ENCODE assay signal across 19 cellular contexts in genomic region chr3:97932387-97932801, GRCh38. TPM values are rescaled to one million over a fixed set of nuclear protein-coding genes. Genes with fewer than 3 reads are reported as not detected.
A peak's percentile ranks its signal among the peaks of the same experiment; 100 is the strongest.
DNase-seq lines count a peak whose midpoint lies in the region; ATAC-seq and TF ChIP-seq lines count a peak whose summit lies in the region.
"Had no signal": no experiment of that assay in that cellular context is flagged by ENCODE, and none has a peak within 500 bp of the region (broad histone marks: within the 10 kb centered on the region; RNA-seq: fewer than 3 reads in every experiment).

No MANE protein-coding gene starts in this region.

- no peak for TF ChIP-seq POLR2A in body of pancreas (IDR thresholded peaks at IDR 0.05)

- no peak for TF ChIP-seq CTCF in body of pancreas (IDR thresholded peaks at IDR 0.05)
- TF ChIP-seq CTCF in cardiac muscle cell (IDR thresholded peaks at IDR 0.05; ENCODE audit: low read depth, low read length), result no peak
- no peak for TF ChIP-seq CTCF in psoas muscle (IDR thresholded peaks at IDR 0.05)

- H3K36me3 ChIP-seq in body of pancreas (replicated peaks in 1 of 2; ENCODE audit: insufficient read depth in 1 of 2, low read depth in 2 of 2), result peaks cover 0 to 11% of the 10 kb centered on the region in 2 donors
- H3K36me3 ChIP-seq in cardiac muscle cell, result peaks cover 20% of the 10 kb centered on the region
- H3K36me3 ChIP-seq in psoas muscle (ENCODE audit: insufficient read depth in 1 of 2, low read depth in 1 of 2), result peaks cover 3 to 73% of the 10 kb centered on the region in 2 donors

- 77 to 84% methylated on average over 4 of the region's 4 CpGs for WGBS in body of pancreas, 2 donors
- 57 to 74% (median 67%) methylated on average over 4 of the region's 4 CpGs for WGBS in psoas muscle, 3 donors

- ATAC-seq in body of pancreas (peak; percentile 33), psoas muscle (peak in 3 of 4 donors; percentile 15 to 30 (median 27)), HG02970 (IDR thresholded peaks at IDR 0.05; ENCODE audit: low FRiP score, unreplicated experiment) (no peak)
- ATAC-seq: naive thymus-derived CD4-positive, alpha-beta T cell; stimulated activated memory B cell treated with anti-CD40 and anti-IgM and Interleukin-4, amounts not matched to agents 10 μg/mL and 1 μg/mL and 100 μg/mL, for 72 hours had no signal

- H3K4me3 ChIP-seq in body of pancreas (no peak overlapping the region), cardiac muscle cell (no peak overlapping the region), psoas muscle (no peak overlapping the region)
- H3K4me3 ChIP-seq: vagina had no signal

- H3K27ac ChIP-seq in body of pancreas (no peak overlapping the region), cardiac muscle cell (peak overlapping the region; percentile 9), psoas muscle (no peak overlapping the region)
- H3K27ac ChIP-seq: parathyroid adenoma, RWPE1, vagina had no signal

- DNase-seq in OCI-M1 (lab: John Stamatoyannopoulos, UW), result peak; percentile 54
- DNase-seq in body of pancreas, result no peak
- peak; percentile 24 to 70 for DNase-seq in cardiac muscle cell (ENCODE audit: low read depth in 1 of 2, low spot score in 1 of 2)
- no peak for DNase-seq in psoas muscle
- no peak for DNase-seq in activated gamma-delta T cell treated with Interleukin-2 at 50 U/mL for 16 hours
- DNase-seq in C1 segment of cervical spinal cord (lab: John Stamatoyannopoulos, UW), result no peak
- DNase-seq: activated CD4-positive, alpha-beta memory T cell treated with anti-CD3 and anti-CD28 coated beads, Interleukin-2, amount 10 ng/mL, durations not matched to agents 7 days and 5 days; activated T-cell treated with anti-CD3 and anti-CD28 coated beads for 4 hours; DMS 273 treated with DMSO at 0.1 percent for 48 hours; erythroblast; naive thymus-derived CD4-positive, alpha-beta T cell; NCI-H187 treated with DMSO at 0.1 percent for 48 hours; NCI-H2227 treated with DMSO at 0.1 percent for 48 hours; stimulated activated CD4-positive, alpha-beta T cell treated with anti-CD3 and anti-CD28 coated beads, Interleukin-2, amount 100 ng/mL, for 24 hours had no signal

- intact Hi-C loops in body of pancreas (cut with DNase I), result no loop called here
- intact Hi-C loops in psoas muscle (cut with DNase I), result loop anchor here in 1 of 2 donors (10.0 kb wide), 1 partner anchor 138 kb away; no protein-coding TSS in a partner anchor

- H3K27me3 ChIP-seq in body of pancreas (no peaks in the 10 kb centered on the region), cardiac muscle cell (no peaks in the 10 kb centered on the region), psoas muscle (ENCODE audit: insufficient read depth in 3 of 3, low read length in 2 of 3) (no peaks in the 10 kb centered on the region)
- H3K27me3 ChIP-seq: vagina had no signal

- H3K9me3 ChIP-seq in body of pancreas (no peaks in the 10 kb centered on the region), cardiac muscle cell (ENCODE audit: low read depth) (no peaks in the 10 kb centered on the region), psoas muscle (no peaks in the 10 kb centered on the region)
- H3K9me3 ChIP-seq: vagina had no signal

- no peaks in the 10 kb centered on the region for H3K4me1 ChIP-seq in body of pancreas
- H3K4me1 ChIP-seq in cardiac muscle cell (ENCODE audit: low read depth), result no peaks in the 10 kb centered on the region
- H3K4me1 ChIP-seq in psoas muscle, result peaks cover 19% of the 10 kb centered on the region
- H3K4me1 ChIP-seq: parathyroid adenoma, vagina had no signal

RNA-seq across cellular contexts. Expression of gene RIOX2, which starts 39.8 kb away (rescaled TPM):
- total RNA-seq in body of pancreas, result 10 to 100 TPM; 22.1 to 32.3 TPM
- 6.9 and 8.6 TPM in 2 replicates for total RNA-seq in cardiac muscle cell
- 11.2 and 21.0 TPM in 2 replicates for polyA plus RNA-seq in cardiac muscle cell
- total RNA-seq in psoas muscle, result 10 to 100 TPM; 23.0 to 66.2 (median 34.8) TPM
- polyA plus RNA-seq in psoas muscle, result 10 to 100 TPM; 16.7 to 45.8 (median 26.5) TPM

Comparison
In these comparisons a context has a peak if more than half of its experiments do, and no peak if none do; other contexts are left out.
1. DNase-seq: peak in OCI-M1 (single experiment) and cardiac muscle cell (2 of 2); none in body of pancreas (0 of 4), psoas muscle (0 of 2), activated gamma-delta T cell treated with Interleukin-2 at 50 U/mL for 16 hours (single experiment) and C1 segment of cervical spinal cord (0 of 14).